29 cellular contexts compared by ENCODE assay signal in genomic region chr13:73101608-73102007, GRCh38.
"Had no signal": no experiment of that assay in that cellular context is flagged by ENCODE, and none has a peak within 500 bp of the region (broad histone marks: within the 10 kb centered on the region; RNA-seq: fewer than 3 reads in every experiment).

No MANE protein-coding gene starts in this region.

- H3K27me3 ChIP-seq: left lung, tibial nerve, upper lobe of left lung, vagina had no signal

- H3K27ac Mint-ChIP-seq: naive thymus-derived CD4-positive, alpha-beta T cell; natural killer cell treated with Interleukin-12 subunit alpha and Interleukin-12 subunit beta and Interleukin-15 and Interleukin-18, amount 100 ng/mL, for 72 hours; stimulated activated effector memory CD8-positive, alpha-beta T cell treated with anti-CD3 and anti-CD28 coated beads, Interleukin-12 subunit alpha, Interleukin-12 subunit beta, amount 100 ng/mL, for 72 hours; stimulated activated naive CD8-positive, alpha-beta T cell treated with anti-CD3 and anti-CD28 coated beads, Interleukin-15, amount 100 ng/mL, for 72 hours had no signal

- H3K9me3 ChIP-seq: left lung, lower lobe of right lung, mucosa of descending colon, upper lobe of left lung, vagina had no signal

- H3K4me3 Mint-ChIP-seq: naive thymus-derived CD4-positive, alpha-beta T cell; natural killer cell treated with Interleukin-12 subunit alpha and Interleukin-12 subunit beta and Interleukin-15 and Interleukin-18, amount 100 ng/mL, for 72 hours; neural crest cell; stimulated activated effector memory CD8-positive, alpha-beta T cell treated with anti-CD3 and anti-CD28 coated beads, Interleukin-12 subunit alpha, Interleukin-12 subunit beta, amount 100 ng/mL, for 72 hours; stimulated activated naive CD8-positive, alpha-beta T cell treated with anti-CD3 and anti-CD28 coated beads, Interleukin-15, amount 100 ng/mL, for 72 hours had no signal

- H3K9ac ChIP-seq: parathyroid adenoma had no signal

- H3K4me3 ChIP-seq: left lung, lower lobe of right lung, mucosa of descending colon, skin epidermis, tibial nerve, upper lobe of left lung, vagina had no signal

- H3K27ac ChIP-seq: left lung, lower lobe of right lung, parathyroid adenoma, skin epidermis, tibial nerve, upper lobe of left lung, vagina had no signal

- H3K36me3 ChIP-seq: left lung, lower lobe of right lung, tibial nerve, upper lobe of left lung, vagina had no signal

- DNase-seq: head of caudate nucleus; hippocampal formation; kidney; left colon; left lung; lower lobe of right lung; mammary epithelial cell; mesenchymal stem cell; midbrain; mucosa of descending colon; naive thymus-derived CD4-positive, alpha-beta T cell; retina; right cardiac atrium; stimulated activated CD4-positive, alpha-beta T cell treated with anti-CD3 and anti-CD28 coated beads, Interleukin-12 subunit alpha, Interleukin-12 subunit beta, amount 100 ng/mL, for 4 hours; stimulated activated CD4-positive, alpha-beta T cell treated with anti-CD3 and anti-CD28 coated beads, Interleukin-15, amount 100 ng/mL, for 24 hours; stimulated activated CD4-positive, alpha-beta T cell treated with anti-CD3 and anti-CD28 coated beads, Interleukin-2, amount 100 ng/mL, for 24 hours; stimulated activated CD4-positive, alpha-beta T cell treated with anti-CD3 and anti-CD28 coated beads, Interleukin-4, amount 100 ng/mL, for 24 hours; stimulated activated naive CD4-positive, alpha-beta T cell treated with Interleukin-2 at 50 U/mL for 16 hours; stimulated activated naive CD8-positive, alpha-beta T cell treated with anti-CD3 and anti-CD28 coated beads, Interleukin-15, amount 100 ng/mL, for 72 hours; substantia nigra had no signal

- H3K4me1 Mint-ChIP-seq: naive thymus-derived CD4-positive, alpha-beta T cell; neural crest cell; stimulated activated effector memory CD8-positive, alpha-beta T cell treated with anti-CD3 and anti-CD28 coated beads, Interleukin-12 subunit alpha, Interleukin-12 subunit beta, amount 100 ng/mL, for 72 hours; stimulated activated naive CD8-positive, alpha-beta T cell treated with anti-CD3 and anti-CD28 coated beads, Interleukin-15, amount 100 ng/mL, for 72 hours had no signal

- H3K79me2 ChIP-seq: parathyroid adenoma had no signal

- H2AFZ ChIP-seq: parathyroid adenoma had no signal

- H3K9me3 Mint-ChIP-seq: natural killer cell treated with Interleukin-12 subunit alpha and Interleukin-12 subunit beta and Interleukin-15 and Interleukin-18, amount 100 ng/mL, for 72 hours; neural crest cell; stimulated activated effector memory CD8-positive, alpha-beta T cell treated with anti-CD3 and anti-CD28 coated beads, Interleukin-12 subunit alpha, Interleukin-12 subunit beta, amount 100 ng/mL, for 72 hours; stimulated activated naive CD8-positive, alpha-beta T cell treated with anti-CD3 and anti-CD28 coated beads, Interleukin-15, amount 100 ng/mL, for 72 hours had no signal

- H3K36me3 Mint-ChIP-seq: naive thymus-derived CD4-positive, alpha-beta T cell; natural killer cell treated with Interleukin-12 subunit alpha and Interleukin-12 subunit beta and Interleukin-15 and Interleukin-18, amount 100 ng/mL, for 72 hours; stimulated activated effector memory CD8-positive, alpha-beta T cell treated with anti-CD3 and anti-CD28 coated beads, Interleukin-12 subunit alpha, Interleukin-12 subunit beta, amount 100 ng/mL, for 72 hours had no signal

- ATAC-seq: left colon; left lung; lower lobe of right lung; mucosa of descending colon; naive thymus-derived CD4-positive, alpha-beta T cell; natural killer cell treated with Interleukin-12 subunit alpha and Interleukin-12 subunit beta and Interleukin-15 and Interleukin-18, amount 100 ng/mL, for 72 hours; right cardiac atrium; sciatic nerve; stimulated activated effector memory CD8-positive, alpha-beta T cell treated with anti-CD3 and anti-CD28 coated beads, Interleukin-12 subunit alpha, Interleukin-12 subunit beta, amount 100 ng/mL, for 72 hours; stimulated activated naive CD8-positive, alpha-beta T cell treated with anti-CD3 and anti-CD28 coated beads, Interleukin-15, amount 100 ng/mL, for 72 hours had no signal
